In the genomic region with DNA sequence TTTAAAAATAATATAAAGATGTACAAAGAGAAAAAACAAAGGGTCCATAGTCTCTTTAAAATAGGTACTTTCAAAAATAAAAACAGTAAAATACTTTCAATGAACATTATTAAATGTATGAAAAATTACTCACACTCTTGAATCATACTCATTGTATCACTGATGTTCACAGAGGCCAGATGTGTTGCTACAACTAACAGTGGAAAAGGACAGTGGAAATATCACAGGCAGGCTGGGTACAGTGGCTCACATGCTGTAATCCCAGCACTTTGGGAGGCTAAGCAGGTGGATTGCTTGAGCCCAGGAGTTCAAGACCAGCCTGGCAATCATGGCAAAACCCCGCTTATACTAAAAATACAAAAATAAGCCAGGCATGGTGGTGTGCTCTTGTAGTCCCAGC, we compare ENCODE assay signal across 20 cellular contexts. TPM values are rescaled to one million over a fixed set of nuclear protein-coding genes. Genes with fewer than 3 reads are reported as not detected.
DNase-seq lines count a peak whose midpoint lies in the region; ATAC-seq and TF ChIP-seq lines count a peak whose summit lies in the region.
"Had no signal": no experiment of that assay in that cellular context is flagged by ENCODE, and none has a peak within 500 bp of the region (broad histone marks: within the 10 kb centered on the region; RNA-seq: fewer than 3 reads in every experiment).

No MANE protein-coding gene starts in this region.

- H3K9me3 ChIP-seq in mesenchymal stem cell (ENCODE audit: control insufficient read depth, low read length) = no peaks in the 10 kb centered on the region
- H3K9me3 ChIP-seq: BLaER1 had no signal

- H3K9me3 Mint-ChIP-seq in activated CD4-positive, alpha-beta memory T cell treated with anti-CD3 and anti-CD28 coated beads for 36 hours = no peaks in the 10 kb centered on the region
- H3K9me3 Mint-ChIP-seq in activated CD4-positive, alpha-beta memory T cell treated with anti-CD3 and anti-CD28 coated beads, Interleukin-2, amount 10 ng/mL, durations not matched to agents 7 days and 5 days = no peaks in the 10 kb centered on the region
- no peaks in the 10 kb centered on the region for H3K9me3 Mint-ChIP-seq in HFFc6
- H3K9me3 Mint-ChIP-seq in central memory CD8-positive, alpha-beta T cell = no peaks in the 10 kb centered on the region
- H3K9me3 Mint-ChIP-seq: CD8-positive, alpha-beta T cell; GM23338 had no signal

- no peaks in the 10 kb centered on the region for H3K4me1 Mint-ChIP-seq in activated CD4-positive, alpha-beta memory T cell treated with anti-CD3 and anti-CD28 coated beads for 36 hours (ENCODE audit: low read depth)
- no peaks in the 10 kb centered on the region for H3K4me1 Mint-ChIP-seq in activated CD4-positive, alpha-beta memory T cell treated with anti-CD3 and anti-CD28 coated beads, Interleukin-2, amount 10 ng/mL, durations not matched to agents 7 days and 5 days
- H3K4me1 Mint-ChIP-seq in HFFc6 (ENCODE audit: low read depth) = peaks cover 10% of the 10 kb centered on the region
- peaks cover 6% of the 10 kb centered on the region for H3K4me1 Mint-ChIP-seq in central memory CD8-positive, alpha-beta T cell
- H3K4me1 Mint-ChIP-seq: GM23338 had no signal

- H3K4me1 ChIP-seq in mesenchymal stem cell (ENCODE audit: control insufficient read depth, insufficient read depth, low read depth, low read length) = no peaks in the 10 kb centered on the region
- H3K4me1 ChIP-seq: BLaER1 had no signal

- peak overlapping the region; percentile 18 for H3K27ac Mint-ChIP-seq in activated CD4-positive, alpha-beta memory T cell treated with anti-CD3 and anti-CD28 coated beads for 36 hours
- H3K27ac Mint-ChIP-seq in activated CD4-positive, alpha-beta memory T cell treated with anti-CD3 and anti-CD28 coated beads, Interleukin-2, amount 10 ng/mL, durations not matched to agents 7 days and 5 days = no peak overlapping the region
- peak overlapping the region; percentile 44 for H3K27ac Mint-ChIP-seq in HFFc6
- peak overlapping the region; percentile 58 for H3K27ac Mint-ChIP-seq in central memory CD8-positive, alpha-beta T cell (ENCODE audit: low read depth)
- H3K27ac Mint-ChIP-seq: CD8-positive, alpha-beta T cell; GM23338 had no signal

- H3K9ac ChIP-seq in mesenchymal stem cell (ENCODE audit: low read length) = peak overlapping the region; percentile 53
- H3K9ac ChIP-seq: BLaER1 had no signal

- no peak overlapping the region for H2AFZ ChIP-seq in mesenchymal stem cell (ENCODE audit: low read depth, low read length)
- H2AFZ ChIP-seq: GM23338, PC-9 had no signal

- intact Hi-C loops in activated CD4-positive, alpha-beta memory T cell treated with anti-CD3 and anti-CD28 coated beads for 36 hours (cut with micrococcal nuclease) = no loop called here

- no peak overlapping the region for H2BK120ac ChIP-seq in mesenchymal stem cell (ENCODE audit: low read depth, low read length)

- no peak overlapping the region for H2BK5ac ChIP-seq in mesenchymal stem cell (ENCODE audit: low read depth, low read length, poor library complexity, severe bottlenecking)

- H3K4me3 Mint-ChIP-seq in activated CD4-positive, alpha-beta memory T cell treated with anti-CD3 and anti-CD28 coated beads for 36 hours = no peak overlapping the region
- no peak overlapping the region for H3K4me3 Mint-ChIP-seq in activated CD4-positive, alpha-beta memory T cell treated with anti-CD3 and anti-CD28 coated beads, Interleukin-2, amount 10 ng/mL, durations not matched to agents 7 days and 5 days
- H3K4me3 Mint-ChIP-seq in HFFc6 = no peak overlapping the region
- no peak overlapping the region for H3K4me3 Mint-ChIP-seq in central memory CD8-positive, alpha-beta T cell
- H3K4me3 Mint-ChIP-seq: CD8-positive, alpha-beta T cell; GM23338 had no signal

- H3K27ac ChIP-seq in mesenchymal stem cell (ENCODE audit: low read length, poor library complexity, severe bottlenecking) = no peak overlapping the region
- H3K27ac ChIP-seq: BLaER1, PC-9 had no signal

- H4K91ac ChIP-seq in mesenchymal stem cell (ENCODE audit: low read length) = no peak overlapping the region

- H3K27me3 Mint-ChIP-seq in activated CD4-positive, alpha-beta memory T cell treated with anti-CD3 and anti-CD28 coated beads for 36 hours = no peaks in the 10 kb centered on the region
- no peaks in the 10 kb centered on the region for H3K27me3 Mint-ChIP-seq in activated CD4-positive, alpha-beta memory T cell treated with anti-CD3 and anti-CD28 coated beads, Interleukin-2, amount 10 ng/mL, durations not matched to agents 7 days and 5 days
- H3K27me3 Mint-ChIP-seq in HFFc6 (ENCODE audit: insufficient read depth) = no peaks in the 10 kb centered on the region
- H3K27me3 Mint-ChIP-seq in central memory CD8-positive, alpha-beta T cell = no peaks in the 10 kb centered on the region

- H3K36me3 Mint-ChIP-seq in activated CD4-positive, alpha-beta memory T cell treated with anti-CD3 and anti-CD28 coated beads for 36 hours = peaks cover 31% of the 10 kb centered on the region
- H3K36me3 Mint-ChIP-seq in activated CD4-positive, alpha-beta memory T cell treated with anti-CD3 and anti-CD28 coated beads, Interleukin-2, amount 10 ng/mL, durations not matched to agents 7 days and 5 days (ENCODE audit: low read depth) = peaks cover 45% of the 10 kb centered on the region
- peaks cover 21% of the 10 kb centered on the region for H3K36me3 Mint-ChIP-seq in HFFc6 (ENCODE audit: low read depth)
- peaks cover 57% of the 10 kb centered on the region for H3K36me3 Mint-ChIP-seq in central memory CD8-positive, alpha-beta T cell (ENCODE audit: insufficient read depth)

- no peak overlapping the region for H2BK15ac ChIP-seq in mesenchymal stem cell (ENCODE audit: low read depth, poor library complexity, severe bottlenecking)

- TF ChIP-seq CTCF in HFFc6 (IDR thresholded peaks at IDR 0.05) = no peak

- no peak overlapping the region for H3K4ac ChIP-seq in mesenchymal stem cell (ENCODE audit: low read depth in 1 of 2, low read length in 2 of 2)

- no peak overlapping the region for H3K14ac ChIP-seq in mesenchymal stem cell (ENCODE audit: low read length in 2 of 2)

- peaks cover 18 to 98% of the 10 kb centered on the region in 2 experiments for H3K36me3 ChIP-seq in mesenchymal stem cell (ENCODE audit: control insufficient read depth in 1 of 2, insufficient read depth in 2 of 2, low read depth in 1 of 2, low read length in 2 of 2)

- H3K18ac ChIP-seq in mesenchymal stem cell (ENCODE audit: low read depth in 1 of 2, low read length in 2 of 2) = no peak overlapping the region

- H3K23ac ChIP-seq in mesenchymal stem cell (ENCODE audit: low read length in 2 of 2) = no peak overlapping the region

- no peak overlapping the region for H2BK12ac ChIP-seq in mesenchymal stem cell (ENCODE audit: low read length in 2 of 2)

- CTCF ChIA-PET in activated CD4-positive, alpha-beta memory T cell treated with anti-CD3 and anti-CD28 coated beads for 36 hours (lab: Charles Lee) = no interaction called here
- CTCF ChIA-PET in activated CD4-positive, alpha-beta memory T cell treated with anti-CD3 and anti-CD28 coated beads, Interleukin-2, amount 10 ng/mL, durations not matched to agents 7 days and 5 days (lab: Charles Lee) = no interaction called here

- POLR2A ChIA-PET in activated CD4-positive, alpha-beta memory T cell treated with anti-CD3 and anti-CD28 coated beads for 36 hours (lab: Charles Lee) = no interaction called here
- POLR2A ChIA-PET in activated CD4-positive, alpha-beta memory T cell treated with anti-CD3 and anti-CD28 coated beads, Interleukin-2, amount 10 ng/mL, durations not matched to agents 7 days and 5 days (lab: Charles Lee) = no interaction called here

- peaks cover 7% of the 10 kb centered on the region for H3K79me1 ChIP-seq in mesenchymal stem cell (replicated peaks; ENCODE audit: low read length, poor library complexity, severe bottlenecking)

- no peak overlapping the region for H2AK5ac ChIP-seq in mesenchymal stem cell (ENCODE audit: low read length, severe bottlenecking)

- no peak for ATAC-seq in central memory CD8-positive, alpha-beta T cell (replicated peaks; ENCODE audit: extremely low read depth, poor library complexity, severe bottlenecking)
- ATAC-seq in HG03520 (IDR thresholded peaks at IDR 0.05; ENCODE audit: unreplicated experiment) = no peak
- ATAC-seq: CD8-positive, alpha-beta T cell; GM12878; GM23338 had no signal

- no peak overlapping the region for H3K4me2 ChIP-seq in mesenchymal stem cell (ENCODE audit: low read length, poor library complexity, severe bottlenecking)
- H3K4me2 ChIP-seq: BLaER1, GM23338, PC-9 had no signal

- no peak overlapping the region for H4K8ac ChIP-seq in mesenchymal stem cell (ENCODE audit: low read length)

- no CpG with 5 or more reads among the region's 1 CpG for WGBS in mesenchymal stem cell

- DNase-seq in activated CD4-positive, alpha-beta memory T cell treated with anti-CD3 and anti-CD28 coated beads for 36 hours = no peak
- no peak for DNase-seq in activated CD4-positive, alpha-beta memory T cell treated with anti-CD3 and anti-CD28 coated beads, Interleukin-2, amount 10 ng/mL, durations not matched to agents 7 days and 5 days
- DNase-seq in HFFc6 = no peak
- no peak for DNase-seq in central memory CD8-positive, alpha-beta T cell (ENCODE audit: low spot score in 2 of 2)
- DNase-seq in mesenchymal stem cell = no peak
- DNase-seq in NCI-H510A (lab: John Stamatoyannopoulos, UW) = no peak
- DNase-seq in NCI-H2227 (lab: John Stamatoyannopoulos, UW; ENCODE audit: unreplicated experiment) = no peak
- DNase-seq: 8988T; CD8-positive, alpha-beta T cell; KG1; NCI-H1417 treated with DMSO at 0.1 percent for 48 hours; NCI-H2029; NCI-H2171 treated with DMSO at 0.1 percent for 48 hours; NCI-H510A treated with DMSO at 0.1 percent for 48 hours; NCI-H82; PC-9 had no signal

- no peaks in the 10 kb centered on the region for H3K27me3 ChIP-seq in mesenchymal stem cell (ENCODE audit: control insufficient read depth in 1 of 2, insufficient read depth in 1 of 2, low read length in 2 of 2)
- H3K27me3 ChIP-seq: BLaER1 had no signal

- no peak overlapping the region for H3K4me3 ChIP-seq in mesenchymal stem cell (ENCODE audit: insufficient read depth in 1 of 2, low read depth in 1 of 2, low read length in 2 of 2)
- H3K4me3 ChIP-seq: BLaER1, GM12878, GM23338, PC-9 had no signal

RNA-seq across cellular contexts. Expression of gene NPHP3, which starts 26.8 kb away (rescaled TPM):
- 10 to 100 TPM; 13.6 to 16.7 TPM for total RNA-seq in activated CD4-positive, alpha-beta memory T cell treated with anti-CD3 and anti-CD28 coated beads for 36 hours
- total RNA-seq in activated CD4-positive, alpha-beta memory T cell treated with anti-CD3 and anti-CD28 coated beads, Interleukin-2, amount 10 ng/mL, durations not matched to agents 7 days and 5 days = 10 to 100 TPM; 20.7 to 24.1 TPM
- 10 to 100 TPM; 17.6 to 21.6 (median 19.0) TPM for total RNA-seq in HFFc6 (2021; fragmentation: NEBNext Ultra II Directional; extraction: Animal tissue kit (Norgen Biotek cat#: 25700))
- polyA plus RNA-seq in mesenchymal stem cell (2013, experiment 1 of 2) = 19.7 TPM
- 21.0 TPM for polyA plus RNA-seq in mesenchymal stem cell (2013, experiment 2 of 2)

RNA-seq across cellular contexts. Expression of gene UBA5, which starts 35.3 kb away (rescaled TPM):
- 10 to 100 TPM; 50.4 to 58.3 TPM for total RNA-seq in activated CD4-positive, alpha-beta memory T cell treated with anti-CD3 and anti-CD28 coated beads for 36 hours
- total RNA-seq in activated CD4-positive, alpha-beta memory T cell treated with anti-CD3 and anti-CD28 coated beads, Interleukin-2, amount 10 ng/mL, durations not matched to agents 7 days and 5 days = 10 to 100 TPM; 31.8 to 36.6 TPM
- total RNA-seq in HFFc6 (2021; fragmentation: NEBNext Ultra II Directional; extraction: Animal tissue kit (Norgen Biotek cat#: 25700)) = 10 to 100 TPM; 43.8 to 51.5 (median 48.0) TPM
- polyA plus RNA-seq in mesenchymal stem cell (2013, experiment 1 of 2) = 22.0 TPM
- 22.1 TPM for polyA plus RNA-seq in mesenchymal stem cell (2013, experiment 2 of 2)

RNA-seq across cellular contexts. Expression of gene ACAD11, which starts 35.8 kb away (rescaled TPM):
- 10 to 100 TPM; 11.2 to 13.8 TPM for total RNA-seq in activated CD4-positive, alpha-beta memory T cell treated with anti-CD3 and anti-CD28 coated beads for 36 hours
- total RNA-seq in activated CD4-positive, alpha-beta memory T cell treated with anti-CD3 and anti-CD28 coated beads, Interleukin-2, amount 10 ng/mL, durations not matched to agents 7 days and 5 days = 10 to 100 TPM in 1 of 2 experiments, 1 to 10 TPM in 1; 9.0 to 13.0 TPM
- 10 to 100 TPM; 13.3 to 18.5 (median 13.8) TPM for total RNA-seq in HFFc6 (2021; fragmentation: NEBNext Ultra II Directional; extraction: Animal tissue kit (Norgen Biotek cat#: 25700))
- 14.3 TPM for polyA plus RNA-seq in mesenchymal stem cell (2013, experiment 1 of 2)
- polyA plus RNA-seq in mesenchymal stem cell (2013, experiment 2 of 2) = 14.1 TPM
